In genomic region chr9:135088979-135089847, GRCh38 we compare ENCODE assay signal across 16 cellular contexts.
DNase-seq lines count a peak whose midpoint lies in the region; ATAC-seq lines count a peak whose summit lies in the region.
"Had no signal": no experiment of that assay in that cellular context is flagged by ENCODE, and none has a peak within 500 bp of the region (broad histone marks: within the 10 kb centered on the region; RNA-seq: fewer than 3 reads in every experiment).

No MANE protein-coding gene starts in this region.

- H3K36me3 ChIP-seq in iPS DF 6.9 (ENCODE audit: control insufficient read depth, insufficient read depth, low read length) = peaks cover 9% of the 10 kb centered on the region; the same call in 1 of the 2 replicates

- no CpG with 5 or more reads among the region's 35 CpGs for WGBS in iPS DF 6.9 (ENCODE audit: insufficient coverage, insufficient read length)

- peaks cover 6% of the 10 kb centered on the region for H3K4me1 ChIP-seq in iPS DF 6.9 (ENCODE audit: control insufficient read depth, insufficient read depth, low read length)

- ATAC-seq in GM18520 (IDR thresholded peaks at IDR 0.05; ENCODE audit: unreplicated experiment) = no peak
- ATAC-seq: effector memory CD8-positive, alpha-beta T cell had no signal

- H3K9me3 ChIP-seq in iPS DF 6.9 (ENCODE audit: control insufficient read depth, insufficient read depth, low read length) = no peaks in the 10 kb centered on the region

- H3K4me3 ChIP-seq in iPS DF 6.9 (ENCODE audit: low read length) = peak overlapping the region; percentile 19; the same call in 1 of the 2 replicates
- peak overlapping the region in 6 of 7 experiments; percentile 3 to 44 (median 26) for H3K4me3 ChIP-seq in skin epidermis

- peaks cover 6% of the 10 kb centered on the region; the same call in 1 of the 2 replicates for H3K27me3 ChIP-seq in iPS DF 6.9 (ENCODE audit: control insufficient read depth, insufficient read depth, low read length)

- DNase-seq in DMS79 treated with DMSO at 0.1 percent for 48 hours (lab: John Stamatoyannopoulos, UW) = peak; percentile 62
- DNase-seq in iPS DF 6.9 (ENCODE audit: low read depth, low spot score) = no peak
- DNase-seq in hypothalamus (lab: John Stamatoyannopoulos, UW) = no peak
- no peak for DNase-seq in NCI-H1436 treated with DMSO at 0.1 percent for 48 hours (lab: John Stamatoyannopoulos, UW)
- no peak for DNase-seq in D341Med (ENCODE audit: low spot score)
- DNase-seq: activated CD4-positive, CD25-positive, alpha-beta regulatory T cell; activated naive CD4-positive, alpha-beta T cell treated with anti-CD3 and anti-CD28 coated beads, Interleukin-2, amount 10 ng/mL, durations not matched to agents 7 days and 5 days; effector memory CD8-positive, alpha-beta T cell; foreskin fibroblast; GOT3; kidney glomerular epithelial cell; NCI-H1048; NCI-H446 treated with DMSO at 0.1 percent for 48 hours had no signal

- H3K27ac ChIP-seq in angular gyrus (ENCODE audit: low read depth, low read length) = peak overlapping the region; percentile 64
- H3K27ac ChIP-seq in iPS DF 6.9 (ENCODE audit: low read length) = no peak overlapping the region
- H3K27ac ChIP-seq in skin epidermis = peak overlapping the region in 1 of 21 experiments; percentile 14
